Comparison of ENCODE assay signal across 7 cellular contexts in the genomic region with DNA sequence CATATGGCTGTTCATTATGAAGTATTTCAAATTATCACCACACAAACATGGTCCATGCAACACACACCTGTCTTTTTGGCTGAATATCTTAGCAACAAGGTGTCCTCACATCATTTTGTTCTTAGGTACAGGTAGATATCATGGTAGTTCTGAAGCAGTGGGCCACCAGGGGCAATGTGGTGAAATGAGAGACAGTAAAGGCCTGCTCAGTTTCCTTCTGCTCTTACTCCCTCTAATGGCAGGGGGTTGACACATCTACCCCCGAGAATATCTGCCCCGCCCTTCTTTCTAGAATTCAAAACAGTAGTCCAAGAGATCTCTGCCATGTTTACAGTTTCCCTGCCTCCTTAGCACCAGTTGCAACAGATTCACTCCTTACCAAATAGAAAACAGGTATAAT.
DNase-seq lines count a peak whose midpoint lies in the region; ATAC-seq and TF ChIP-seq lines count a peak whose summit lies in the region.

No MANE protein-coding gene starts in this region.

- H3K4me3 ChIP-seq in PC-3 (ENCODE audit: low read length) (no peak overlapping the region), fibroblast of the aortic adventitia (ENCODE audit: low read depth, low read length) (no peak overlapping the region), psoas muscle (no peak overlapping the region), SJCRH30 (no peak overlapping the region)

- H3K9me2 ChIP-seq in PC-3 (replicated peaks; ENCODE audit: low read length) = no peaks in the 10 kb centered on the region

- no peak overlapping the region for H2AFZ ChIP-seq in PC-3 (ENCODE audit: low read length)

- H3K79me2 ChIP-seq in PC-3 (ENCODE audit: low read length) = no peaks in the 10 kb centered on the region

- ATAC-seq in GM18505 (IDR thresholded peaks at IDR 0.05; ENCODE audit: unreplicated experiment) (peak; percentile 97), PC-3 (peak; percentile 51), psoas muscle (no peak)

- H3K27me3 ChIP-seq in PC-3 (ENCODE audit: low read length) (no peaks in the 10 kb centered on the region), psoas muscle (ENCODE audit: insufficient read depth in 3 of 3, low read length in 2 of 3) (no peaks in the 10 kb centered on the region), SJCRH30 (no peaks in the 10 kb centered on the region)

- no peak overlapping the region for H3K9ac ChIP-seq in PC-3 (ENCODE audit: low read length)

- H3K4me1 ChIP-seq in PC-3 (ENCODE audit: insufficient read depth, low read length) = peaks cover 12% of the 10 kb centered on the region; the same call in 1 of the 2 replicates
- no peaks in the 10 kb centered on the region for H3K4me1 ChIP-seq in psoas muscle
- peaks cover 22% of the 10 kb centered on the region for H3K4me1 ChIP-seq in SJCRH30

- TF ChIP-seq EP300 in Ishikawa (IDR thresholded peaks at IDR 0.05; ENCODE audit: borderline replicate concordance) = no peak

- H4K20me1 ChIP-seq in PC-3 (ENCODE audit: low read length) = no peaks in the 10 kb centered on the region

- POLR2A ChIA-PET in PC-3 (lab: Charles Lee; ENCODE audit: unreplicated experiment) = no interaction called here

- CTCF ChIA-PET in PC-3 (lab: Charles Lee) = no interaction called here

- intact Hi-C loops in PC-3 (cut with micrococcal nuclease) (loop anchor here (10.0 kb wide), 1 partner anchor 265 kb away; no protein-coding TSS in a partner anchor), psoas muscle (cut with DNase I) (no loop called here)

- H3K9me3 ChIP-seq in PC-3 (ENCODE audit: low read length) (no peaks in the 10 kb centered on the region), psoas muscle (no peaks in the 10 kb centered on the region), SJCRH30 (replicated peaks) (no peaks in the 10 kb centered on the region)

- peak; percentile 47 for TF ChIP-seq CTCF in PC-3 (conservative IDR thresholded peaks at IDR 0.05; ENCODE audit: low read depth, low read length)
- TF ChIP-seq CTCF in fibroblast of the aortic adventitia (IDR thresholded peaks at IDR 0.05; ENCODE audit: insufficient read depth, low read length) = peak; percentile 30
- no peak for TF ChIP-seq CTCF in psoas muscle (IDR thresholded peaks at IDR 0.05)

- no TSS peak for BruUV-seq in PC-3 (replicated peaks; lab: Mats Ljungman, UMichigan)

- H3K36me3 ChIP-seq in PC-3 (ENCODE audit: low read depth, low read length) (no peaks in the 10 kb centered on the region), psoas muscle (ENCODE audit: insufficient read depth in 1 of 2, low read depth in 1 of 2) (no peaks in the 10 kb centered on the region), SJCRH30 (no peaks in the 10 kb centered on the region)

- peak; percentile 91 for TF ChIP-seq RAD21 in Ishikawa (IDR thresholded peaks at IDR 0.05; ENCODE audit: low read depth)

- WGBS in psoas muscle, 3 donors = 43 to 46% (median 44%) methylated on average over 2 of the region's 2 CpGs

- peak; percentile 58 for DNase-seq in H4 (ENCODE audit: low spot score)
- DNase-seq in PC-3 = peak; percentile 38
- peak; percentile 16 for DNase-seq in fibroblast of the aortic adventitia (ENCODE audit: low read depth)
- no peak for DNase-seq in psoas muscle
- DNase-seq in SJCRH30 = no peak

- H3K27ac ChIP-seq in PC-3 (ENCODE audit: low read length) (no peak overlapping the region), psoas muscle (no peak overlapping the region), SJCRH30 (no peak overlapping the region)

- H3F3A ChIP-seq in PC-3 (ENCODE audit: low read length, unreplicated experiment) = no peaks in the 10 kb centered on the region

- H3K4me2 ChIP-seq in PC-3 (ENCODE audit: low read length) = no peak overlapping the region

- no peak for TF ChIP-seq POLR2A in GM18505 (IDR thresholded peaks at IDR 0.05; ENCODE audit: borderline replicate concordance, extremely low read depth, insufficient read depth, insufficient read length)

TF ChIP-seq in Ishikawa, 13 proteins besides CTCF, POLR2A, EP300 and RAD21:
- TF ChIP-seq CEBPB (IDR thresholded peaks at IDR 0.05) (0 out of 2 replicates have a peak, but pooled peaks have one; percentile 3), FOXM1 (IDR thresholded peaks at IDR 0.05; ENCODE audit: borderline replicate concordance, low read depth) (no peak)

Comparison
In these comparisons a context has a peak if more than half of its experiments do, and no peak if none do; other contexts are left out.
1. ATAC-seq: peak in GM18505 (single experiment) and PC-3 (single experiment); none in psoas muscle (0 of 4).
2. DNase-seq: peak in H4 (single experiment), PC-3 (single experiment) and fibroblast of the aortic adventitia (single experiment); none in psoas muscle (0 of 2) and SJCRH30 (0 of 2).